13 cellular contexts compared by ENCODE assay signal in genomic region chr15:58409861-58410260, GRCh38. TPM values are rescaled to one million over a fixed set of nuclear protein-coding genes. Genes with fewer than 3 reads are reported as not detected.
DNase-seq lines count a peak whose midpoint lies in the region; ATAC-seq and TF ChIP-seq lines count a peak whose summit lies in the region.
"Had no signal": no experiment of that assay in that cellular context is flagged by ENCODE, and none has a peak within 500 bp of the region (broad histone marks: within the 10 kb centered on the region; RNA-seq: fewer than 3 reads in every experiment).

No MANE protein-coding gene starts in this region.

- no peaks in the 10 kb centered on the region for H3K27me3 ChIP-seq in right cardiac atrium (ENCODE audit: control insufficient read depth, insufficient read depth)

- peak overlapping the region; percentile 87 to 91 for H3K27ac Mint-ChIP-seq in T-cell

- H3K4me1 Mint-ChIP-seq in T-cell: peaks cover 13 to 21% (median 19%) of the 10 kb centered on the region in 3 donors

- H3K4me3 ChIP-seq in right cardiac atrium (ENCODE audit: low read length) (peak overlapping the region; percentile 22), foreskin fibroblast (ENCODE audit: low read depth in 1 of 2, low read length in 2 of 2) (peak overlapping the region; percentile 34 to 47)

- H3K36me3 Mint-ChIP-seq in T-cell: no peaks in the 10 kb centered on the region

- TF ChIP-seq CTCF in foreskin fibroblast (IDR thresholded peaks at IDR 0.05; ENCODE audit: low read depth, low read length): no peak

- no peaks in the 10 kb centered on the region for H3K9me3 ChIP-seq in right cardiac atrium (ENCODE audit: control insufficient read depth, low read length)

- intact Hi-C loops in right cardiac atrium (cut with DNase I) (no loop called here), cardiac septum (cut with DNase I) (no loop called here)

- CTCF ChIA-PET in T-cell (lab: Charles Lee): no interaction called here

- H3K27me3 Mint-ChIP-seq in T-cell: no peaks in the 10 kb centered on the region

- POLR2A ChIA-PET in T-cell (lab: Charles Lee): interaction anchor here in 1 of 2 donors (0.8 kb wide), 1 partner anchor 1995 kb away, joined by 3 read pairs; no protein-coding TSS in a partner anchor

- H3K4me3 Mint-ChIP-seq in T-cell: peak overlapping the region; percentile 78 to 82 (median 80)

- no peak for ATAC-seq in right cardiac atrium
- ATAC-seq in T-cell (replicated peaks in 1 of 4): no peak
- ATAC-seq in HG02973 (IDR thresholded peaks at IDR 0.05; ENCODE audit: unreplicated experiment): no peak
- ATAC-seq in HG03280 (IDR thresholded peaks at IDR 0.05; ENCODE audit: unreplicated experiment): no peak

- H3K9me3 Mint-ChIP-seq in T-cell: no peaks in the 10 kb centered on the region

- H3K4me1 ChIP-seq in right cardiac atrium (ENCODE audit: control insufficient read depth, insufficient read depth, low read length): no peaks in the 10 kb centered on the region

- no peak overlapping the region for H3K27ac ChIP-seq in right cardiac atrium (ENCODE audit: low read length)

- no peak for DNase-seq in right cardiac atrium
- DNase-seq in cardiac septum (ENCODE audit: low spot score): no peak
- DNase-seq in T-cell: no peak
- no peak for DNase-seq in foreskin fibroblast
- DNase-seq in SIG-M5 (lab: John Stamatoyannopoulos, UW): no peak
- no peak for DNase-seq in HK-2 (ENCODE audit: unreplicated experiment)
- DNase-seq: HCEC 1CT, posterior cingulate gyrus, SHP77 had no signal

RNA-seq across cellular contexts. Expression of gene LIPC, which starts 21.9 kb away (rescaled TPM):
- total RNA-seq in right cardiac atrium: 1 to 10 TPM in 1 of 4 donors, under 1 TPM in 3; 0.77 to 1.1 (median 0.91) TPM
- 0.61 TPM for polyA plus RNA-seq in right cardiac atrium
- total RNA-seq in cardiac septum: 0.62 TPM
- total RNA-seq in T-cell: 1 to 10 TPM in 4 of 5 donors, under 1 TPM in 1; 0.89 to 2.1 (median 1.5) TPM
- total RNA-seq: cerebellum, G401 had no signal
